In genomic region chr1:179016694-179017382, GRCh38 we compare ENCODE assay signal across 1 cellular context.
TF ChIP-seq lines count a peak whose summit lies in the region.

No MANE protein-coding gene starts in this region.

TF ChIP-seq in HepG2, 621 proteins besides CTCF, POLR2A, EP300 and RAD21 (continued from another document):
- 0 out of 2 replicates have a peak, but pooled peaks have one; percentile 42 for TF ChIP-seq PATZ1 (CRISPR knock-in tag; IDR thresholded peaks at IDR 0.05)
- peak; percentile 10; the same call in 1 of the 2 replicates for TF ChIP-seq TFAP4 (IDR thresholded peaks at IDR 0.05; ENCODE audit: borderline replicate concordance, low read depth)
- TF ChIP-seq SALL1 (CRISPR knock-in tag; IDR thresholded peaks at IDR 0.05) = peak; percentile 35; the same call in 1 of the 2 replicates
- TF ChIP-seq PHF21A (CRISPR knock-in tag; IDR thresholded peaks at IDR 0.05) = peak; percentile 51
- 0 out of 2 replicates have a peak, but pooled peaks have one; percentile 29 for TF ChIP-seq FOXO1 (CRISPR knock-in tag; IDR thresholded peaks at IDR 0.05)
- peak; percentile 30; the same call in 1 of the 2 replicates for TF ChIP-seq HDAC2 (CRISPR knock-in tag; IDR thresholded peaks at IDR 0.05)
- TF ChIP-seq RXRA (CRISPR knock-in tag; IDR thresholded peaks at IDR 0.05) = peak; percentile 39; the same call in 1 of the 2 replicates
- peak; percentile 23; the same call in 1 of the 2 replicates for TF ChIP-seq FOSL2 (CRISPR knock-in tag; IDR thresholded peaks at IDR 0.05)
- TF ChIP-seq, protein P1, sequence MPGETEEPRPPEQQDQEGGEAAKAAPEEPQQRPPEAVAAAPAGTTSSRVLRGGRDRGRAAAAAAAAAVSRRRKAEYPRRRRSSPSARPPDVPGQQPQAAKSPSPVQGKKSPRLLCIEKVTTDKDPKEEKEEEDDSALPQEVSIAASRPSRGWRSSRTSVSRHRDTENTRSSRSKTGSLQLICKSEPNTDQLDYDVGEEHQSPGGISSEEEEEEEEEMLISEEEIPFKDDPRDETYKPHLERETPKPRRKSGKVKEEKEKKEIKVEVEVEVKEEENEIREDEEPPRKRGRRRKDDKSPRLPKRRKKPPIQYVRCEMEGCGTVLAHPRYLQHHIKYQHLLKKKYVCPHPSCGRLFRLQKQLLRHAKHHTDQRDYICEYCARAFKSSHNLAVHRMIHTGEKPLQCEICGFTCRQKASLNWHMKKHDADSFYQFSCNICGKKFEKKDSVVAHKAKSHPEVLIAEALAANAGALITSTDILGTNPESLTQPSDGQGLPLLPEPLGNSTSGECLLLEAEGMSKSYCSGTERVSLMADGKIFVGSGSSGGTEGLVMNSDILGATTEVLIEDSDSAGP (CRISPR knock-in tag; IDR thresholded peaks at IDR 0.05; ENCODE audit: borderline replicate concordance) = peak; percentile 36; the same call in 1 of the 2 replicates
- peak; percentile 20; the same call in 1 of the 2 replicates for TF ChIP-seq CBX5 (CRISPR knock-in tag; IDR thresholded peaks at IDR 0.05; ENCODE audit: borderline replicate concordance)
- TF ChIP-seq, protein P2, sequence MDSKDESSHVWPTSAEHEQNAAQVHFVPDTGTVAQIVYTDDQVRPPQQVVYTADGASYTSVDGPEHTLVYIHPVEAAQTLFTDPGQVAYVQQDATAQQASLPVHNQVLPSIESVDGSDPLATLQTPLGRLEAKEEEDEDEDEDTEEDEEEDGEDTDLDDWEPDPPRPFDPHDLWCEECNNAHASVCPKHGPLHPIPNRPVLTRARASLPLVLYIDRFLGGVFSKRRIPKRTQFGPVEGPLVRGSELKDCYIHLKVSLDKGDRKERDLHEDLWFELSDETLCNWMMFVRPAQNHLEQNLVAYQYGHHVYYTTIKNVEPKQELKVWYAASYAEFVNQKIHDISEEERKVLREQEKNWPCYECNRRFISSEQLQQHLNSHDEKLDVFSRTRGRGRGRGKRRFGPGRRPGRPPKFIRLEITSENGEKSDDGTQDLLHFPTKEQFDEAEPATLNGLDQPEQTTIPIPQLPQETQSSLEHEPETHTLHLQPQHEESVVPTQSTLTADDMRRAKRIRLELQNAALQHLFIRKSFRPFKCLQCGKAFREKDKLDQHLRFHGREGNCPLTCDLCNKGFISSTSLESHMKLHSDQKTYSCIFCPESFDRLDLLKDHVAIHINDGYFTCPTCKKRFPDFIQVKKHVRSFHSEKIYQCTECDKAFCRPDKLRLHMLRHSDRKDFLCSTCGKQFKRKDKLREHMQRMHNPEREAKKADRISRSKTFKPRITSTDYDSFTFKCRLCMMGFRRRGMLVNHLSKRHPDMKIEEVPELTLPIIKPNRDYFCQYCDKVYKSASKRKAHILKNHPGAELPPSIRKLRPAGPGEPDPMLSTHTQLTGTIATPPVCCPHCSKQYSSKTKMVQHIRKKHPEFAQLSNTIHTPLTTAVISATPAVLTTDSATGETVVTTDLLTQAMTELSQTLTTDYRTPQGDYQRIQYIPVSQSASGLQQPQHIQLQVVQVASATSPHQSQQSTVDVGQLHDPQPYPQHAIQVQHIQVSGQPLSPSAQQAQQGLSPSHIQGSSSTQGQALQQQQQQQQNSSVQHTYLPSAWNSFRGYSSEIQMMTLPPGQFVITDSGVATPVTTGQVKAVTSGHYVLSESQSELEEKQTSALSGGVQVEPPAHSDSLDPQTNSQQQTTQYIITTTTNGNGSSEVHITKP (CRISPR knock-in tag; IDR thresholded peaks at IDR 0.05; ENCODE audit: low read depth) = peak; percentile 84
- no peak for TF ChIP-seq ISL2 (CRISPR knock-in tag; IDR thresholded peaks at IDR 0.05)
- no peak for TF ChIP-seq GTF2F1 (IDR thresholded peaks at IDR 0.05; ENCODE audit: low read length)
- peak; percentile 33; the same call in 1 of the 2 replicates for TF ChIP-seq GATAD2A (CRISPR knock-in tag; IDR thresholded peaks at IDR 0.05)
- no peak for TF ChIP-seq ZNF83 (CRISPR knock-in tag; IDR thresholded peaks at IDR 0.05; ENCODE audit: borderline replicate concordance)
- no peak for TF ChIP-seq ZNF652 (CRISPR knock-in tag; IDR thresholded peaks at IDR 0.05; ENCODE audit: borderline replicate concordance, low read depth)
- TF ChIP-seq POLR2G (IDR thresholded peaks at IDR 0.05; ENCODE audit: low read depth, low read length) = no peak
- 0 out of 2 replicates have a peak, but pooled peaks have one; percentile 4 for TF ChIP-seq STAG1 (CRISPR knock-in tag; IDR thresholded peaks at IDR 0.05)
- TF ChIP-seq ZNF510 (CRISPR knock-in tag; IDR thresholded peaks at IDR 0.05; ENCODE audit: low read depth) = 0 out of 2 replicates have a peak, but pooled peaks have one; percentile 37
- 0 out of 2 replicates have a peak, but pooled peaks have one; percentile 33 for TF ChIP-seq IKZF5 (CRISPR knock-in tag; IDR thresholded peaks at IDR 0.05)
- no peak for TF ChIP-seq LCORL (IDR thresholded peaks at IDR 0.05)
- TF ChIP-seq LCORL (CRISPR knock-in tag; IDR thresholded peaks at IDR 0.05) = peak; percentile 65; the same call in 1 of the 2 replicates
- no peak for TF ChIP-seq NKX3-1 (CRISPR knock-in tag; IDR thresholded peaks at IDR 0.05)
- no peak for TF ChIP-seq ZNF354B (CRISPR knock-in tag; IDR thresholded peaks at IDR 0.05)
- peak; percentile 32; the same call in 1 of the 2 replicates for TF ChIP-seq SAP130 (CRISPR knock-in tag; IDR thresholded peaks at IDR 0.05; ENCODE audit: low read depth)
- no peak for TF ChIP-seq E2F5 (CRISPR knock-in tag; conservative IDR thresholded peaks at IDR 0.05)
- peak; percentile 58; the same call in 1 of the 2 replicates for TF ChIP-seq ARID5B (CRISPR knock-in tag; IDR thresholded peaks at IDR 0.05)
- no peak for TF ChIP-seq SOX13 (IDR thresholded peaks at IDR 0.05)
- peak in 1 of 2 experiments; percentile 33; a peak in 1 of 4 replicates for TF ChIP-seq SOX13 (CRISPR knock-in tag; conservative IDR thresholded peaks at IDR 0.05 in 1 of 2, IDR thresholded peaks at IDR 0.05 in 1 of 2)
- 0 out of 2 replicates have a peak, but pooled peaks have one; percentile 19 for TF ChIP-seq HNF4A (CRISPR knock-in tag; IDR thresholded peaks at IDR 0.05)
- no peak for TF ChIP-seq ZNF230 (CRISPR knock-in tag; IDR thresholded peaks at IDR 0.05)
- peak; percentile 30 for TF ChIP-seq XRCC5 (optimal IDR thresholded peaks at IDR 0.05; ENCODE audit: low read length)
- TF ChIP-seq RARA (CRISPR knock-in tag; IDR thresholded peaks at IDR 0.05) = peak; percentile 32; the same call in 1 of the 2 replicates
- no peak for TF ChIP-seq ATAD3A (CRISPR knock-in tag; IDR thresholded peaks at IDR 0.05)
